Comparison of ENCODE assay signal across 1 cellular context in the genomic region with DNA sequence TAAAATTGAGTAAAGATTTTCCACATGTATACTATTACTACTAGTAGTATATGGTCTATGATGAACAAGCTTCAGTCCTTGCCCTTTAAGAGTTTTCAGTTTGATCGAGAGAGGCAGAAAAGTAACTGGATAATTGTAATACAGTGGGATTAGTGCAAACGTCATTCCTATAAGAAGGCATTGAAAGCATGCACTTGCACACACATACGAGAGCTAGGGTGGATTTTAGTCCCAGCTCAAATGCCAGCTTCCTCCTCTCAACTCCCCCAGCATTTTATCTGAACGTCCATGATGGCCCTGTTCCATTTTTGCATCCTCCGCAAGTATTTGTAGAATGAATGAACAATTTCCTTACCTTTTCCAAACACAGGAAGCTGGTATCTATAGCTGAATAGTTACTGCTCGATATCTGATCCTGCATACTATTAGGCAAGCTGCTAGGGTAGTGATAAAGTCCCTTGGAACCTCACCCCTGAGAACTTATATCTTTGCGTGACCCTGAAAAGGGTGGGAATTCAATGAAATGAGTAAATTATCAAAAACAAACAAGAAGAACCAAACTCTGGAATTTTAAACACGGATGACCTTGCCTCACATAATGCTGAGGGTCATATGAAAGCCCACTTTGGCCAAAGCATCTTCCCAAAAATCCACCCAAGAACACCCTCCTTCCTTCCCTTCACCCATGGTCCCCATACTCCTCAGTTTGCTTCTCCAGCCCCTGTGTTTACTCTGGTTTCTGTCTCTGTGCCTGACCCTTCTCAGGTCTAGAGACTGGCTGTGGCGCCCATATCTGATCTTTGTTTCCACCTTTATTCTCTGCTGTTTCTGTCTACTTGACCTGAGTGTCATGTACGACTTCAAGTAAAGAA.
TF ChIP-seq lines count a peak whose summit lies in the region.

No MANE protein-coding gene starts in this region.

TF ChIP-seq in K562, 482 proteins besides CTCF, POLR2A, EP300 and RAD21 (continued from another document and continues in another):
- TF ChIP-seq, protein P1, sequence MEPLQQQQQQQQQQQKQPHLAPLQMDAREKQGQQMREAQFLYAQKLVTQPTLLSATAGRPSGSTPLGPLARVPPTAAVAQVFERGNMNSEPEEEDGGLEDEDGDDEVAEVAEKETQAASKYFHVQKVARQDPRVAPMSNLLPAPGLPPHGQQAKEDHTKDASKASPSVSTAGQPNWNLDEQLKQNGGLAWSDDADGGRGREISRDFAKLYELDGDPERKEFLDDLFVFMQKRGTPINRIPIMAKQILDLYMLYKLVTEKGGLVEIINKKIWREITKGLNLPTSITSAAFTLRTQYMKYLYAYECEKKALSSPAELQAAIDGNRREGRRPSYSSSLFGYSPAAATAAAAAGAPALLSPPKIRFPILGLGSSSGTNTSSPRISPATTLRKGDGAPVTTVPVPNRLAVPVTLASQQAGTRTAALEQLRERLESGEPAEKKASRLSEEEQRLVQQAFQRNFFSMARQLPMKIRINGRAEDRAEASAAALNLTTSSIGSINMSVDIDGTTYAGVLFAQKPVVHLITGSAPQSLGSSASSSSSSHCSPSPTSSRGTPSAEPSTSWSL (CRISPR knock-in tag; IDR thresholded peaks at IDR 0.05; ENCODE audit: borderline replicate concordance) = no peak
- TF ChIP-seq SPI1 (IDR thresholded peaks at IDR 0.05; ENCODE audit: borderline replicate concordance, low read depth, low read length) (no peak), RCOR1 (IDR thresholded peaks at IDR 0.05; ENCODE audit: borderline replicate concordance in 1 of 2, low read depth in 2 of 2, low read length in 2 of 2) (peak in 1 of 2 experiments; percentile 33; a peak in 1 of 4 replicates), ZNF263 (CRISPR knock-in tag; IDR thresholded peaks at IDR 0.05; ENCODE audit: borderline replicate concordance) (no peak), ZNF830 (CRISPR knock-in tag; IDR thresholded peaks at IDR 0.05) (no peak), ZBTB1 (CRISPR knock-in tag; IDR thresholded peaks at IDR 0.05; ENCODE audit: borderline replicate concordance, low read depth) (no peak), ZFP1 (CRISPR knock-in tag; IDR thresholded peaks at IDR 0.05) (peak; percentile 89), KLF6 (CRISPR knock-in tag; IDR thresholded peaks at IDR 0.05; ENCODE audit: borderline replicate concordance) (0 out of 2 replicates have a peak, but pooled peaks have one; percentile 25), SMARCA4 (IDR thresholded peaks at IDR 0.05) (peak; percentile 68; the same call in 1 of the 2 replicates), ZNF324 (CRISPR knock-in tag; IDR thresholded peaks at IDR 0.05) (no peak), PHTF2 (CRISPR knock-in tag; IDR thresholded peaks at IDR 0.05) (no peak), TAF15 (IDR thresholded peaks at IDR 0.05; ENCODE audit: low read depth, low read length) (no peak), ZNF232 (CRISPR knock-in tag; IDR thresholded peaks at IDR 0.05) (no peak), RBM15 (IDR thresholded peaks at IDR 0.05; ENCODE audit: insufficient read depth, low read length) (no peak), ZNF785 (CRISPR knock-in tag; IDR thresholded peaks at IDR 0.05) (no peak), U2AF1 (optimal IDR thresholded peaks at IDR 0.05; ENCODE audit: low read depth, low read length) (no peak), SAP30 (IDR thresholded peaks at IDR 0.05; ENCODE audit: borderline replicate concordance, insufficient read depth, low read depth, low read length, poor library complexity, severe bottlenecking) (no peak), ELF1 (tag; IDR thresholded peaks at IDR 0.05) (0 out of 2 replicates have a peak, but pooled peaks have one; percentile 30), ARNT (IDR thresholded peaks at IDR 0.05) (no peak), KAT7 (CRISPR knock-in tag; IDR thresholded peaks at IDR 0.05; ENCODE audit: borderline replicate concordance) (no peak), BACH1 (tag; IDR thresholded peaks at IDR 0.05) (no peak), MAFG (tag; conservative IDR thresholded peaks at IDR 0.05) (no peak), SMARCC2 (IDR thresholded peaks at IDR 0.05; ENCODE audit: low read depth) (0 out of 2 replicates have a peak, but pooled peaks have one; percentile 24), HNRNPL (IDR thresholded peaks at IDR 0.05; ENCODE audit: low read depth, low read length) (no peak), SRF (CRISPR knock-in tag; IDR thresholded peaks at IDR 0.05) (no peak), CC2D1A (IDR thresholded peaks at IDR 0.05) (no peak), PRPF4 (IDR thresholded peaks at IDR 0.05; ENCODE audit: insufficient read depth, low read depth, low read length, poor library complexity, severe bottlenecking) (no peak), NR2C2 (CRISPR knock-in tag; IDR thresholded peaks at IDR 0.05) (no peak), NR2C2 (tag; IDR thresholded peaks at IDR 0.05) (peak; percentile 64), CBFA2T3 (IDR thresholded peaks at IDR 0.05) (peak; percentile 79), SMC3 (conservative IDR thresholded peaks at IDR 0.05; ENCODE audit: insufficient read depth, low read depth, low read length) (no peak), KLF1 (tag; IDR thresholded peaks at IDR 0.05) (no peak), BCOR (IDR thresholded peaks at IDR 0.05) (no peak)
- TF ChIP-seq, protein P2, sequence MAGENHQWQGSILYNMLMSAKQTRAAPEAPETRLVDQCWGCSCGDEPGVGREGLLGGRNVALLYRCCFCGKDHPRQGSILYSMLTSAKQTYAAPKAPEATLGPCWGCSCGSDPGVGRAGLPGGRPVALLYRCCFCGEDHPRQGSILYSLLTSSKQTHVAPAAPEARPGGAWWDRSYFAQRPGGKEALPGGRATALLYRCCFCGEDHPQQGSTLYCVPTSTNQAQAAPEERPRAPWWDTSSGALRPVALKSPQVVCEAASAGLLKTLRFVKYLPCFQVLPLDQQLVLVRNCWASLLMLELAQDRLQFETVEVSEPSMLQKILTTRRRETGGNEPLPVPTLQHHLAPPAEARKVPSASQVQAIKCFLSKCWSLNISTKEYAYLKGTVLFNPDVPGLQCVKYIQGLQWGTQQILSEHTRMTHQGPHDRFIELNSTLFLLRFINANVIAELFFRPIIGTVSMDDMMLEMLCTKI (IDR thresholded peaks at IDR 0.05; ENCODE audit: partially characterized antibody) = no peak
- TF ChIP-seq, protein P3, sequence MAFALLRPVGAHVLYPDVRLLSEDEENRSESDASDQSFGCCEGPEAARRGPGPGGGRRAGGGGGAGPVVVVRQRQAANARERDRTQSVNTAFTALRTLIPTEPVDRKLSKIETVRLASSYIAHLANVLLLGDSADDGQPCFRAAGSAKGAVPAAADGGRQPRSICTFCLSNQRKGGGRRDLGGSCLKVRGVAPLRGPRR (CRISPR knock-in tag; IDR thresholded peaks at IDR 0.05) = no peak
- TF ChIP-seq, protein P4, sequence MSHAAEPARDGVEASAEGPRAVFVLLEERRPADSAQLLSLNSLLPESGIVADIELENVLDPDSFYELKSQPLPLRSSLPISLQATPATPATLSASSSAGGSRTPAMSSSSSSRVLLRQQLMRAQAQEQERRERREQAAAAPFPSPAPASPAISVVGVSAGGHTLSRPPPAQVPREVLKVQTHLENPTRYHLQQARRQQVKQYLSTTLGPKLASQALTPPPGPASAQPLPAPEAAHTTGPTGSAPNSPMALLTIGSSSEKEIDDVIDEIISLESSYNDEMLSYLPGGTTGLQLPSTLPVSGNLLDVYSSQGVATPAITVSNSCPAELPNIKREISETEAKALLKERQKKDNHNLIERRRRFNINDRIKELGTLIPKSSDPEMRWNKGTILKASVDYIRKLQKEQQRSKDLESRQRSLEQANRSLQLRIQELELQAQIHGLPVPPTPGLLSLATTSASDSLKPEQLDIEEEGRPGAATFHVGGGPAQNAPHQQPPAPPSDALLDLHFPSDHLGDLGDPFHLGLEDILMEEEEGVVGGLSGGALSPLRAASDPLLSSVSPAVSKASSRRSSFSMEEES (CRISPR knock-in tag; IDR thresholded peaks at IDR 0.05) = no peak
- TF ChIP-seq, protein P5, sequence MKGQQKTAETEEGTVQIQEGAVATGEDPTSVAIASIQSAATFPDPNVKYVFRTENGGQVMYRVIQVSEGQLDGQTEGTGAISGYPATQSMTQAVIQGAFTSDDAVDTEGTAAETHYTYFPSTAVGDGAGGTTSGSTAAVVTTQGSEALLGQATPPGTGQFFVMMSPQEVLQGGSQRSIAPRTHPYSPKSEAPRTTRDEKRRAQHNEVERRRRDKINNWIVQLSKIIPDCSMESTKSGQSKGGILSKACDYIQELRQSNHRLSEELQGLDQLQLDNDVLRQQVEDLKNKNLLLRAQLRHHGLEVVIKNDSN (CRISPR knock-in tag; IDR thresholded peaks at IDR 0.05) = no peak
- TF ChIP-seq, protein P6, sequence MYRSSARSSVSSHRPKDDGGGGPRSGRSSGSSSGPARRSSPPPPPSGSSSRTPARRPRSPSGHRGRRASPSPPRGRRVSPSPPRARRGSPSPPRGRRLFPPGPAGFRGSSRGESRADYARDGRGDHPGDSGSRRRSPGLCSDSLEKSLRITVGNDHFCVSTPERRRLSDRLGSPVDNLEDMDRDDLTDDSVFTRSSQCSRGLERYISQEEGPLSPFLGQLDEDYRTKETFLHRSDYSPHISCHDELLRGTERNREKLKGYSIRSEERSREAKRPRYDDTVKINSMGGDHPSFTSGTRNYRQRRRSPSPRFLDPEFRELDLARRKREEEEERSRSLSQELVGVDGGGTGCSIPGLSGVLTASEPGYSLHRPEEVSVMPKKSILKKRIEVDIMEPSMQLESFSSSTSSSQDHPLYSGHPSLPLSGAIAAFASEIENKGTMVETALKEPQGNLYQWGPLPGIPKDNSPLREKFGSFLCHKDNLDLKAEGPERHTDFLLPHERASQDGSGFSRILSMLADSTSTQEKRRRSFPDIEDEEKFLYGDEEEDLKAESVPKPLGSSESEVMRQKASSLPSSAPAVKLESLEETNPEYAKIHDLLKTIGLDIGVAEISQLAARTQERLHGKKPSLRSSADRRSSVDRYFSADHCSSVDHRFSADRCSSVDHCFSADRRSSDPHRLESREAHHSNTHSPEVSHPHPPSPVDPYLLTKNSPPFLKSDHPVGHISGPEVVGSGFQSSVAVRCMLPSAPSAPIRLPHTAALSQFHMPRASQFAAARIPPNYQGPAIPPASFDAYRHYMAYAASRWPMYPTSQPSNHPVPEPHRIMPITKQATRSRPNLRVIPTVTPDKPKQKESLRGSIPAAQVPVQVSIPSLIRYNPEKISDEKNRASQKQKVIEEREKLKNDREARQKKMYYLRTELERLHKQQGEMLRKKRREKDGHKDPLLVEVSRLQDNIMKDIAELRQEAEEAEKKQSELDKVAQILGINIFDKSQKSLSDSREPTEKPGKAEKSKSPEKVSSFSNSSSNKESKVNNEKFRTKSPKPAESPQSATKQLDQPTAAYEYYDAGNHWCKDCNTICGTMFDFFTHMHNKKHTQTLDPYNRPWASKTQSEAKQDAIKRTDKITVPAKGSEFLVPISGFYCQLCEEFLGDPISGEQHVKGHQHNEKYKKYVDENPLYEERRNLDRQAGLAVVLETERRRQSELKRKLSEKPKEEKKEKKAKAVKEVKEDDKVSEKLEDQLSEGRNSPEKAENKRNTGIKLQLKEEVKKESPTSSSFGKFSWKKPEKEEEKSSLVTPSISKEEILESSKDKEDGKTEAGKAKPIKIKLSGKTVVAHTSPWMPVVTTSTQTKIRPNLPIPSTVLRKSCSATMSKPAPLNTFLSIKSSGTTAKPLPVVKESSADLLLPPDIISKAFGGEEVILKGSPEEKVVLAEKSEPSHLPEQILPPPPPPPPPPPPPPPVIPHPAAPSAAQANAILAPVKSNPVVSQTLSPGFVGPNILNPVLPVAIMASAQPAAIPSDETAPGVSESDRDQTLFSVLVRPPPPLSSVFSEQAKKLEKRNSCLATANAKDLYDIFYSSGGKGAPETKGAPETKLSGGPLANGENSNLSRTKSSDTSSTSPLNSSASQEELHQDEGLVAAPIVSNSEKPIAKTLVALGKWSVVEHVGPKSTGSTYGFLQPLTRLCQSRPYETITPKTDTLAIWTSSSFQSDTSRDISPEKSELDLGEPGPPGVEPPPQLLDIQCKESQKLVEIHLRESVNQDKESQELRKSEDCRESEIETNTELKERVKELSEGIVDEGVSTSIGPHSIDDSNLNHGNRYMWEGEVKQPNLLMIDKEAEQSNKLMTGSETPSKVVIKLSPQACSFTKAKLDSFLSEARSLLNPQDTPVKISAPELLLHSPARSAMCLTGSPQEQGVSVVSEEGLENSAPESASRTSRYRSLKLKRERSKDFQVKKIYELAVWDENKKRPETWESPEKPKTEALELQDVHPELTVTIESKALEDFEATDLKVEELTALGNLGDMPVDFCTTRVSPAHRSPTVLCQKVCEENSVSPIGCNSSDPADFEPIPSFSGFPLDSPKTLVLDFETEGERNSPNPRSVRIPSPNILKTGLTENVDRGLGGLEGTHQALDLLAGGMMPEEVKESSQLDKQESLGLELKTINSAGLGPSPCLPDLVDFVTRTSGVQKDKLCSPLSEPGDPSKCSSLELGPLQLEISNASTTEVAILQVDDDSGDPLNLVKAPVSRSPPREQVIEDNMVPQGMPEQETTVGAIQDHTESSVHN (IDR thresholded peaks at IDR 0.05; ENCODE audit: borderline replicate concordance in 1 of 2, low read depth in 1 of 2) = no peak
- TF ChIP-seq, protein P7, sequence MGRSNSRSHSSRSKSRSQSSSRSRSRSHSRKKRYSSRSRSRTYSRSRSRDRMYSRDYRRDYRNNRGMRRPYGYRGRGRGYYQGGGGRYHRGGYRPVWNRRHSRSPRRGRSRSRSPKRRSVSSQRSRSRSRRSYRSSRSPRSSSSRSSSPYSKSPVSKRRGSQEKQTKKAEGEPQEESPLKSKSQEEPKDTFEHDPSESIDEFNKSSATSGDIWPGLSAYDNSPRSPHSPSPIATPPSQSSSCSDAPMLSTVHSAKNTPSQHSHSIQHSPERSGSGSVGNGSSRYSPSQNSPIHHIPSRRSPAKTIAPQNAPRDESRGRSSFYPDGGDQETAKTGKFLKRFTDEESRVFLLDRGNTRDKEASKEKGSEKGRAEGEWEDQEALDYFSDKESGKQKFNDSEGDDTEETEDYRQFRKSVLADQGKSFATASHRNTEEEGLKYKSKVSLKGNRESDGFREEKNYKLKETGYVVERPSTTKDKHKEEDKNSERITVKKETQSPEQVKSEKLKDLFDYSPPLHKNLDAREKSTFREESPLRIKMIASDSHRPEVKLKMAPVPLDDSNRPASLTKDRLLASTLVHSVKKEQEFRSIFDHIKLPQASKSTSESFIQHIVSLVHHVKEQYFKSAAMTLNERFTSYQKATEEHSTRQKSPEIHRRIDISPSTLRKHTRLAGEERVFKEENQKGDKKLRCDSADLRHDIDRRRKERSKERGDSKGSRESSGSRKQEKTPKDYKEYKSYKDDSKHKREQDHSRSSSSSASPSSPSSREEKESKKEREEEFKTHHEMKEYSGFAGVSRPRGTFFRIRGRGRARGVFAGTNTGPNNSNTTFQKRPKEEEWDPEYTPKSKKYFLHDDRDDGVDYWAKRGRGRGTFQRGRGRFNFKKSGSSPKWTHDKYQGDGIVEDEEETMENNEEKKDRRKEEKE (IDR thresholded peaks at IDR 0.05; ENCODE audit: borderline replicate concordance in 1 of 2, control insufficient read depth in 1 of 2, low read depth in 2 of 2, low read length in 1 of 2) = no peak
- TF ChIP-seq, protein P8, sequence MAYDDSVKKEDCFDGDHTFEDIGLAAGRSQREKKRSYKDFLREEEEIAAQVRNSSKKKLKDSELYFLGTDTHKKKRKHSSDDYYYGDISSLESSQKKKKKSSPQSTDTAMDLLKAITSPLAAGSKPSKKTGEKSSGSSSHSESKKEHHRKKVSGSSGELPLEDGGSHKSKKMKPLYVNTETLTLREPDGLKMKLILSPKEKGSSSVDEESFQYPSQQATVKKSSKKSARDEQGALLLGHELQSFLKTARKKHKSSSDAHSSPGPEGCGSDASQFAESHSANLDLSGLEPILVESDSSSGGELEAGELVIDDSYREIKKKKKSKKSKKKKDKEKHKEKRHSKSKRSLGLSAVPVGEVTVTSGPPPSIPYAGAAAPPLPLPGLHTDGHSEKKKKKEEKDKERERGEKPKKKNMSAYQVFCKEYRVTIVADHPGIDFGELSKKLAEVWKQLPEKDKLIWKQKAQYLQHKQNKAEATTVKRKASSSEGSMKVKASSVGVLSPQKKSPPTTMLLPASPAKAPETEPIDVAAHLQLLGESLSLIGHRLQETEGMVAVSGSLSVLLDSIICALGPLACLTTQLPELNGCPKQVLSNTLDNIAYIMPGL (CRISPR knock-in tag; IDR thresholded peaks at IDR 0.05) = no peak
